ENCODE assay signal across 8 cellular contexts in the genomic region with DNA sequence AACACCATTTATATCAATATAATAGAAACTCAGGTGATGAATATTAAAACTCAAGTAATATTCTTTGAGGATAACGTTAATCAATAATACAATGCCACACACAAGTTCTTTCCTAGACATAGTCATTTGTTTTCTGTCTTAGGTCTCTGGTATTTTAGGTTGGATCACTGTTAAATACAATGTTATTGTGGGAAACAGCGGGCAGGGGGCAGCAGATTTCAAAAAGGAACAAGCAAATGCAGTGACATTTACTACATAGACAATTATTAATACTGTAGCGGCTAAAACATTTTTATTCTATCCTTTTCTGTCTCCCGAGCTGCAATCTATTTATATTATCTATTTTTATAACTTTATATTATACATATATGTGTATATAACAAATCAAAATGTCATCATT.
DNase-seq lines count a peak whose midpoint lies in the region; ATAC-seq and TF ChIP-seq lines count a peak whose summit lies in the region.

No MANE protein-coding gene starts in this region.

- H3K36me3 Mint-ChIP-seq in activated T-cell treated with anti-CD3 and anti-CD28 coated beads, Interleukin-2, amount 50 U/mL, for 72 hours (ENCODE audit: insufficient read depth in 2 of 2) = no peaks in the 10 kb centered on the region
- no peaks in the 10 kb centered on the region for H3K36me3 Mint-ChIP-seq in activated T-cell treated with anti-CD3 and anti-CD28 coated beads, Interleukin-2, amount 50 U/mL, for 4 hours (ENCODE audit: insufficient read depth)
- H3K36me3 Mint-ChIP-seq in activated naive CD4-positive, alpha-beta T cell treated with anti-CD3 and anti-CD28 coated beads, Interleukin-2, amount 50 U/mL, for 72 hours = no peaks in the 10 kb centered on the region

- H3K27ac Mint-ChIP-seq in activated T-cell treated with anti-CD3 and anti-CD28 coated beads, Interleukin-2, amount 50 U/mL, for 72 hours = no peak overlapping the region
- no peak overlapping the region for H3K27ac Mint-ChIP-seq in activated naive CD4-positive, alpha-beta T cell treated with anti-CD3 and anti-CD28 coated beads, Interleukin-2, amount 50 U/mL, for 72 hours

- no peaks in the 10 kb centered on the region for H3K4me1 Mint-ChIP-seq in activated T-cell treated with anti-CD3 and anti-CD28 coated beads, Interleukin-2, amount 50 U/mL, for 72 hours (ENCODE audit: low read depth)
- H3K4me1 Mint-ChIP-seq in activated T-cell treated with anti-CD3 and anti-CD28 coated beads, Interleukin-2, amount 50 U/mL, for 4 hours (ENCODE audit: low read depth) = no peaks in the 10 kb centered on the region

- no peak overlapping the region for H3K4me3 Mint-ChIP-seq in activated T-cell treated with anti-CD3 and anti-CD28 coated beads, Interleukin-2, amount 50 U/mL, for 72 hours
- H3K4me3 Mint-ChIP-seq in activated T-cell treated with anti-CD3 and anti-CD28 coated beads, Interleukin-2, amount 50 U/mL, for 4 hours = no peak overlapping the region

- H3K27me3 Mint-ChIP-seq in activated T-cell treated with anti-CD3 and anti-CD28 coated beads, Interleukin-2, amount 50 U/mL, for 72 hours (ENCODE audit: low read depth) = no peaks in the 10 kb centered on the region
- no peaks in the 10 kb centered on the region for H3K27me3 Mint-ChIP-seq in activated T-cell treated with anti-CD3 and anti-CD28 coated beads, Interleukin-2, amount 50 U/mL, for 4 hours (ENCODE audit: low read depth)

- DNase-seq in activated T-cell treated with anti-CD3 and anti-CD28 coated beads, Interleukin-2, amount 50 U/mL, for 72 hours = peak; percentile 0 to 1
- DNase-seq in activated T-cell treated with anti-CD3 and anti-CD28 coated beads, Interleukin-2, amount 50 U/mL, for 4 hours = no peak
- DNase-seq in NCI-H446 (lab: John Stamatoyannopoulos, UW) (peak; percentile 0 to 45), cardiac fibroblast (ENCODE audit: low read depth in 2 of 2) (peak; percentile 64 to 66), mucosa of gallbladder (ENCODE audit: low spot score) (peak; percentile 18), NCI-H2029 treated with DMSO at 0.1 percent for 48 hours (lab: John Stamatoyannopoulos, UW) (no peak)
- no peak for DNase-seq in activated naive CD4-positive, alpha-beta T cell treated with anti-CD3 and anti-CD28 coated beads, Interleukin-2, amount 50 U/mL, for 72 hours (ENCODE audit: low spot score in 2 of 2)

- TF ChIP-seq CTCF in cardiac fibroblast (IDR thresholded peaks at IDR 0.05; ENCODE audit: low read depth, low read length) = peak; percentile 43

- ATAC-seq in activated T-cell treated with anti-CD3 and anti-CD28 coated beads, Interleukin-2, amount 50 U/mL, for 72 hours (replicated peaks in 1 of 2) = no peak
- no peak for ATAC-seq in activated T-cell treated with anti-CD3 and anti-CD28 coated beads, Interleukin-2, amount 50 U/mL, for 4 hours
- peak; percentile 51 for ATAC-seq in HG02642 (IDR thresholded peaks at IDR 0.05; ENCODE audit: poor library complexity, unreplicated experiment)
- no peak for ATAC-seq in activated naive CD4-positive, alpha-beta T cell treated with anti-CD3 and anti-CD28 coated beads, Interleukin-2, amount 50 U/mL, for 72 hours

- no peak overlapping the region for H3K4me3 ChIP-seq in cardiac fibroblast (replicated peaks in 1 of 2; ENCODE audit: low read depth in 2 of 2, low read length in 2 of 2)

- H3K9me3 Mint-ChIP-seq in activated T-cell treated with anti-CD3 and anti-CD28 coated beads, Interleukin-2, amount 50 U/mL, for 72 hours = no peaks in the 10 kb centered on the region
- H3K9me3 Mint-ChIP-seq in activated T-cell treated with anti-CD3 and anti-CD28 coated beads, Interleukin-2, amount 50 U/mL, for 4 hours = no peaks in the 10 kb centered on the region
- peaks cover 0 to 6% of the 10 kb centered on the region in 2 donors for H3K9me3 Mint-ChIP-seq in activated naive CD4-positive, alpha-beta T cell treated with anti-CD3 and anti-CD28 coated beads, Interleukin-2, amount 50 U/mL, for 72 hours

Comparison
In these comparisons a context has a peak if more than half of its experiments do, and no peak if none do; other contexts are left out.
1. DNase-seq: peak in activated T-cell treated with anti-CD3 and anti-CD28 coated beads, Interleukin-2, amount 50 U/mL, for 72 hours (2 of 2), NCI-H446 (2 of 2), cardiac fibroblast (2 of 2) and mucosa of gallbladder (single experiment); none in activated T-cell treated with anti-CD3 and anti-CD28 coated beads, Interleukin-2, amount 50 U/mL, for 4 hours (single experiment), NCI-H2029 treated with DMSO at 0.1 percent for 48 hours (single experiment) and activated naive CD4-positive, alpha-beta T cell treated with anti-CD3 and anti-CD28 coated beads, Interleukin-2, amount 50 U/mL, for 72 hours (0 of 2).